18 cellular contexts compared by ENCODE assay signal in genomic region chr9:35834260-35835215, GRCh38. TPM values are rescaled to one million over a fixed set of nuclear protein-coding genes. Genes with fewer than 3 reads are reported as not detected.
DNase-seq lines count a peak whose midpoint lies in the region; ATAC-seq and TF ChIP-seq lines count a peak whose summit lies in the region.
"Had no signal": no experiment of that assay in that cellular context is flagged by ENCODE, and none has a peak within 500 bp of the region (broad histone marks: within the 10 kb centered on the region; RNA-seq: fewer than 3 reads in every experiment).

No MANE protein-coding gene starts in this region.

- CTCF ChIA-PET in CD8-positive, alpha-beta T cell (lab: Charles Lee), result interaction anchor here (0.6 to 2.3 kb wide), 11 partner anchors 8 to 96 kb away, joined by 3 to 13 read pairs (median 5); partner anchors contain the start of gene SPAG8

- H3K4me3 Mint-ChIP-seq in CD8-positive, alpha-beta T cell, result no peak overlapping the region
- peak overlapping the region; percentile 39 for H3K4me3 Mint-ChIP-seq in glutamatergic neuron (ENCODE audit: unreplicated experiment)

- TF ChIP-seq EP300 in sigmoid colon (IDR thresholded peaks at IDR 0.05), result no peak

- H3F3A ChIP-seq in OCI-LY1 (ENCODE audit: insufficient read depth, low read length), result no peaks in the 10 kb centered on the region

- H4K20me1 ChIP-seq in OCI-LY1 (ENCODE audit: insufficient read depth, low read length), result no peaks in the 10 kb centered on the region

- POLR2A ChIA-PET in CD8-positive, alpha-beta T cell (lab: Charles Lee), result no interaction called here

- no peaks in the 10 kb centered on the region for H3K36me3 Mint-ChIP-seq in CD8-positive, alpha-beta T cell
- peaks cover 16% of the 10 kb centered on the region for H3K36me3 Mint-ChIP-seq in glutamatergic neuron (ENCODE audit: unreplicated experiment)

- no peak for TF ChIP-seq POLR2A in sigmoid colon (IDR thresholded peaks at IDR 0.05)

- ATAC-seq in CD8-positive, alpha-beta T cell, result no peak
- no peak for ATAC-seq in HG03442 (IDR thresholded peaks at IDR 0.05; ENCODE audit: unreplicated experiment)
- ATAC-seq in GM21737 (IDR thresholded peaks at IDR 0.05; ENCODE audit: unreplicated experiment), result no peak
- no peak for ATAC-seq in HG02678 (IDR thresholded peaks at IDR 0.05; ENCODE audit: unreplicated experiment)

- no peaks in the 10 kb centered on the region for H3K9me2 ChIP-seq in OCI-LY1 (ENCODE audit: low read depth, low read length)

- H3K79me2 ChIP-seq in OCI-LY1 (ENCODE audit: insufficient read depth, low read length), result no peaks in the 10 kb centered on the region

- peak overlapping the region; percentile 37 for H3K4me2 ChIP-seq in OCI-LY1 (ENCODE audit: low read length)

- H3K9me3 Mint-ChIP-seq in CD8-positive, alpha-beta T cell, result no peaks in the 10 kb centered on the region
- peaks cover 9% of the 10 kb centered on the region for H3K9me3 Mint-ChIP-seq in glutamatergic neuron (ENCODE audit: unreplicated experiment)

- intact Hi-C loops in CD8-positive, alpha-beta T cell (cut with DNase I, micrococcal nuclease), result no loop called here
- intact Hi-C loops in sigmoid colon (cut with DNase I), result no loop called here

- peak overlapping the region; percentile 8 for H3K27ac Mint-ChIP-seq in CD8-positive, alpha-beta T cell
- no peak overlapping the region for H3K27ac Mint-ChIP-seq in glutamatergic neuron (ENCODE audit: unreplicated experiment)

- H3K27ac ChIP-seq in CD8-positive, alpha-beta T cell (ENCODE audit: low read depth, low read length), result no peak overlapping the region
- H3K27ac ChIP-seq in OCI-LY1 (ENCODE audit: low read depth, low read length, poor library complexity, severe bottlenecking), result peak overlapping the region; percentile 50
- peak overlapping the region in 2 of 4 donors; percentile 27 to 33 for H3K27ac ChIP-seq in sigmoid colon
- H3K27ac ChIP-seq: SK-N-MC had no signal

- no peaks in the 10 kb centered on the region for H3K9me3 ChIP-seq in CD8-positive, alpha-beta T cell (ENCODE audit: low read length)
- H3K9me3 ChIP-seq in OCI-LY1 (ENCODE audit: low read length) (no peaks in the 10 kb centered on the region), sigmoid colon (no peaks in the 10 kb centered on the region)
- H3K9me3 ChIP-seq: BE2C had no signal

- no peak for TF ChIP-seq CTCF in CD8-positive, alpha-beta T cell (IDR thresholded peaks at IDR 0.05)
- no peak for TF ChIP-seq CTCF in OCI-LY1 (IDR thresholded peaks at IDR 0.05; ENCODE audit: low read length)
- no peak for TF ChIP-seq CTCF in glutamatergic neuron (IDR thresholded peaks at IDR 0.05; ENCODE audit: partially characterized antibody, unreplicated experiment)
- no peak for TF ChIP-seq CTCF in sigmoid colon (IDR thresholded peaks at IDR 0.05)

- no peaks in the 10 kb centered on the region for H3K27me3 Mint-ChIP-seq in CD8-positive, alpha-beta T cell (ENCODE audit: low read depth)
- peaks cover 10% of the 10 kb centered on the region for H3K27me3 Mint-ChIP-seq in glutamatergic neuron (ENCODE audit: unreplicated experiment)

- H3K4me3 ChIP-seq in CD8-positive, alpha-beta T cell (ENCODE audit: low read depth, low read length), result no peak overlapping the region
- H3K4me3 ChIP-seq in OCI-LY1 (ENCODE audit: low read depth, low read length, poor library complexity, severe bottlenecking), result peak overlapping the region; percentile 17
- no peak overlapping the region for H3K4me3 ChIP-seq in sigmoid colon
- H3K4me3 ChIP-seq: SK-N-MC had no signal

- no peak overlapping the region for H3K9ac ChIP-seq in OCI-LY1 (ENCODE audit: low read length)

- peak overlapping the region; percentile 26; the same call in 1 of the 2 replicates for H2AFZ ChIP-seq in OCI-LY1 (ENCODE audit: low read length)

- peaks cover 24% of the 10 kb centered on the region for H3K4me1 Mint-ChIP-seq in CD8-positive, alpha-beta T cell (ENCODE audit: low read depth)
- H3K4me1 Mint-ChIP-seq in glutamatergic neuron (ENCODE audit: low read depth, unreplicated experiment), result peaks cover 33% of the 10 kb centered on the region

- no peaks in the 10 kb centered on the region for H3K27me3 ChIP-seq in CD8-positive, alpha-beta T cell (ENCODE audit: insufficient read depth, low read length)
- H3K27me3 ChIP-seq in OCI-LY1 (ENCODE audit: insufficient read depth, low read length), result no peaks in the 10 kb centered on the region
- H3K27me3 ChIP-seq in sigmoid colon, result no peaks in the 10 kb centered on the region
- H3K27me3 ChIP-seq: BE2C had no signal

- 83 to 84% methylated on average over 14 of the region's 14 CpGs for WGBS in sigmoid colon, 2 donors

- no peak for DNase-seq in CD8-positive, alpha-beta T cell
- DNase-seq in glutamatergic neuron, result no peak
- peak; percentile 46 for DNase-seq in sigmoid colon
- no peak for DNase-seq in medulla oblongata (ENCODE audit: extremely low spot score)
- DNase-seq: activated effector memory CD4-positive, alpha-beta T cell treated with anti-CD3 and anti-CD28 coated beads, Interleukin-2, amount 50 U/mL, for 16 hours; BE2C; NCI-H1048; occipital lobe had no signal

- H3K4me1 ChIP-seq in CD8-positive, alpha-beta T cell (ENCODE audit: insufficient read depth, low read length), result peaks cover 6% of the 10 kb centered on the region
- peaks cover 25% of the 10 kb centered on the region for H3K4me1 ChIP-seq in OCI-LY1 (ENCODE audit: insufficient read depth, low read length, severe bottlenecking)
- H3K4me1 ChIP-seq in sigmoid colon, result peaks cover 0 to 35% (median 29%) of the 10 kb centered on the region in 4 donors
- H3K4me1 ChIP-seq: BE2C had no signal

- no peaks in the 10 kb centered on the region for H3K36me3 ChIP-seq in CD8-positive, alpha-beta T cell (ENCODE audit: insufficient read depth, low read length)
- H3K36me3 ChIP-seq in OCI-LY1 (ENCODE audit: insufficient read depth, low read length) (no peaks in the 10 kb centered on the region), sigmoid colon (peaks cover 0 to 11% (median 0%) of the 10 kb centered on the region in 4 donors)
- H3K36me3 ChIP-seq: BE2C had no signal

RNA-seq across cellular contexts. Expression of gene TMEM8B, which starts 5.5 kb away (rescaled TPM):
- 1 to 10 TPM; 6.4 to 7.2 TPM for total RNA-seq in CD8-positive, alpha-beta T cell
- 44.4 TPM for total RNA-seq in glutamatergic neuron (ENCODE audit: unreplicated experiment)
- 10 to 100 TPM in 1 of 4 donors, 1 to 10 TPM in 3; 6.4 to 12.5 (median 8.4) TPM for total RNA-seq in sigmoid colon
- polyA plus RNA-seq in sigmoid colon, result 1 to 10 TPM; 3.5 to 9.5 (median 4.2) TPM

RNA-seq across cellular contexts. Expression of gene FAM221B, which starts 6.0 kb away (rescaled TPM):
- total RNA-seq in CD8-positive, alpha-beta T cell, result not detected
- total RNA-seq in glutamatergic neuron (ENCODE audit: unreplicated experiment) (not detected), sigmoid colon (not detected)
- under 1 TPM in 1 of 3 donors, not detected in 2; 0.03 TPM for polyA plus RNA-seq in sigmoid colon
- total RNA-seq: activated CD8-positive, alpha-beta memory T cell treated with anti-CD3 and anti-CD28 coated beads for 36 hours; astrocyte; Daoy; mammary epithelial cell; occipital lobe had no signal
- polyA plus RNA-seq: mammary epithelial cell, small intestine had no signal

RNA-seq across cellular contexts. Expression of gene HINT2, which starts 19.7 kb away (rescaled TPM):
- 10 to 100 TPM in 1 of 2 experiments, 1 to 10 TPM in 1; 10.0 to 13.6 TPM for total RNA-seq in CD8-positive, alpha-beta T cell
- total RNA-seq in glutamatergic neuron (ENCODE audit: unreplicated experiment) (48.1 TPM), sigmoid colon (10 to 100 TPM; 23.5 to 42.8 (median 36.2) TPM)
- 100 to 1,000 TPM in 2 of 3 donors, 10 to 100 TPM in 1; 85.8 to 125 (median 112) TPM for polyA plus RNA-seq in sigmoid colon

RNA-seq across cellular contexts. Expression of gene SPAG8, which starts 22.5 kb away (rescaled TPM):
- total RNA-seq in CD8-positive, alpha-beta T cell, result under 1 TPM; 0.78 to 0.92 TPM
- total RNA-seq in glutamatergic neuron (ENCODE audit: unreplicated experiment), result not detected
- 1 to 10 TPM; 1.4 to 2.8 (median 2.4) TPM for total RNA-seq in sigmoid colon
- 1 to 10 TPM in 1 of 3 donors, not detected in 2; 1.1 TPM for polyA plus RNA-seq in sigmoid colon

RNA-seq across cellular contexts. Expression of gene OR13J1, which starts 35.7 kb away (rescaled TPM):
- total RNA-seq in CD8-positive, alpha-beta T cell, result not detected
- total RNA-seq in glutamatergic neuron (ENCODE audit: unreplicated experiment), result not detected
- total RNA-seq in sigmoid colon, result not detected
- polyA plus RNA-seq in sigmoid colon, result not detected
- total RNA-seq: activated CD8-positive, alpha-beta memory T cell treated with anti-CD3 and anti-CD28 coated beads for 36 hours; astrocyte; Daoy; mammary epithelial cell; occipital lobe had no signal
- polyA plus RNA-seq: mammary epithelial cell, small intestine had no signal
